Comparison of ENCODE assay signal across 13 cellular contexts in the genomic region with DNA sequence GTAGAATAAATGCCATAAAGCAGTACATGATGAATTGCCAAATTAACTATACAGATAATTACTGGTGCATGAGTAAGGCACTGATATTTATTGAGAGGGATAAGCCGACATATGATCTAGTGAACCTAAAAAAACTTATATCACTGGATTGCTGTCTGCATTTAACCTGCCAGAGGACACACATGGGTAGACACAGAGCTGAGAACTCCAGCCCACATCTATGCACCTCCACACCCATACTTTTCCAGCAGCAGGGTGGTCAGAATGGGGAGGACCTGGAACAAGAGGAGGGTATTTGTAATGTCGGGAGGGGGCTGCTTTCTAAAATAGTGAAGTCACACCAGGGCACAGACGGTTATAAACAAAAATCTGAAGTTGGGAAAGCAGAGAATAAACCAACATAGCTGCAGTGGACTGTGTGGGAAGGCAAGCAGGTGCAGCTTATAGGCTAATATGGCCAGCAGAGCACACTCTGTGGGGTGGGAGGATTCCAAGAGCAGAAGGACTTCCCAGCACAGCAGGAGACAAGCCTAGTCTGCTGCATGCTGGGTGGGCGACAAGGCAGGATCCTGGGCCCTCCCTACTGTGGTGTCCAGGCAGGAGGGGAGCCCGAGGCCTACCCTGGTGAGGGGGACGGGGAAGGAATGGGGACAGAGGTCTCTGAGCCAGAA. TPM values are rescaled to one million over a fixed set of nuclear protein-coding genes. Genes with fewer than 3 reads are reported as not detected.
DNase-seq lines count a peak whose midpoint lies in the region; ATAC-seq and TF ChIP-seq lines count a peak whose summit lies in the region.
"Had no signal": no experiment of that assay in that cellular context is flagged by ENCODE, and none has a peak within 500 bp of the region (broad histone marks: within the 10 kb centered on the region; RNA-seq: fewer than 3 reads in every experiment).

No MANE protein-coding gene starts in this region.

- no peak for DNase-seq in activated naive CD8-positive, alpha-beta T cell treated with anti-CD3 and anti-CD28 coated beads, Interleukin-2, amount 50 U/mL, for 24 hours
- DNase-seq in chondrocyte (ENCODE audit: low spot score) = no peak
- DNase-seq in naive thymus-derived CD8-positive, alpha-beta T cell = no peak
- DNase-seq in GM23248 = no peak
- DNase-seq in CD1c-positive myeloid dendritic cell (ENCODE audit: extremely low spot score) = no peak
- DNase-seq in left ventricle myocardium superior = no peak
- DNase-seq: CD8-positive, alpha-beta memory T cell; KBM-7; NCI-H187; NCI-H526 had no signal

- 81 to 85% methylated on average over 6 of the region's 6 CpGs for WGBS in GM23248 (ENCODE audit: low coverage in 1 of 2, low lambda C conversion rate in 2 of 2, missing lambda C conversion rate in 2 of 2), 2 experiments

- peaks cover 11% of the 10 kb centered on the region for H3K36me3 Mint-ChIP-seq in activated naive CD8-positive, alpha-beta T cell
- H3K36me3 Mint-ChIP-seq in activated naive CD8-positive, alpha-beta T cell treated with anti-CD3 and anti-CD28 coated beads, Interleukin-2, amount 50 U/mL, for 24 hours (ENCODE audit: low read depth) = peaks cover 9% of the 10 kb centered on the region
- peaks cover 4% of the 10 kb centered on the region for H3K36me3 Mint-ChIP-seq in chondrocyte (ENCODE audit: low read depth)
- peaks cover 0 to 42% (median 0%) of the 10 kb centered on the region in 3 donors for H3K36me3 Mint-ChIP-seq in naive thymus-derived CD8-positive, alpha-beta T cell

- no peaks in the 10 kb centered on the region for H3F3A ChIP-seq in GM23248 (ENCODE audit: insufficient read depth)

- no peaks in the 10 kb centered on the region for H3K27me3 ChIP-seq in GM23248 (replicated peaks; ENCODE audit: insufficient read depth)
- H3K27me3 ChIP-seq: BLaER1 had no signal

- intact Hi-C loops in left ventricle myocardium superior (cut with micrococcal nuclease) = no loop called here

- no peak overlapping the region for H3K4me3 Mint-ChIP-seq in activated naive CD8-positive, alpha-beta T cell
- no peak overlapping the region for H3K4me3 Mint-ChIP-seq in activated naive CD8-positive, alpha-beta T cell treated with anti-CD3 and anti-CD28 coated beads, Interleukin-2, amount 50 U/mL, for 24 hours
- no peak overlapping the region for H3K4me3 Mint-ChIP-seq in chondrocyte (ENCODE audit: unreplicated experiment)
- peak overlapping the region in 1 of 10 donors; percentile 36 for H3K4me3 Mint-ChIP-seq in naive thymus-derived CD8-positive, alpha-beta T cell

- no peaks in the 10 kb centered on the region for H3K36me3 ChIP-seq in GM23248 (ENCODE audit: low read depth)
- H3K36me3 ChIP-seq: BLaER1 had no signal

- no peaks in the 10 kb centered on the region for H3K4me1 ChIP-seq in GM23248 (ENCODE audit: insufficient read depth)
- H3K4me1 ChIP-seq: A549 had no signal

- no peaks in the 10 kb centered on the region for H3K9me2 ChIP-seq in GM23248 (ENCODE audit: insufficient read depth)

- peak overlapping the region; percentile 50 for H3K27ac Mint-ChIP-seq in activated naive CD8-positive, alpha-beta T cell
- H3K27ac Mint-ChIP-seq in activated naive CD8-positive, alpha-beta T cell treated with anti-CD3 and anti-CD28 coated beads, Interleukin-2, amount 50 U/mL, for 24 hours = no peak overlapping the region
- peak overlapping the region; percentile 32 for H3K27ac Mint-ChIP-seq in chondrocyte (ENCODE audit: unreplicated experiment)
- H3K27ac Mint-ChIP-seq in naive thymus-derived CD8-positive, alpha-beta T cell = peak overlapping the region in 8 of 10 donors; percentile 40 to 93 (median 58)

- no peak overlapping the region for H3K9ac ChIP-seq in GM23248
- H3K9ac ChIP-seq: BLaER1 had no signal

- H3K27me3 Mint-ChIP-seq in activated naive CD8-positive, alpha-beta T cell = no peaks in the 10 kb centered on the region
- H3K27me3 Mint-ChIP-seq in activated naive CD8-positive, alpha-beta T cell treated with anti-CD3 and anti-CD28 coated beads, Interleukin-2, amount 50 U/mL, for 24 hours = no peaks in the 10 kb centered on the region
- H3K27me3 Mint-ChIP-seq in chondrocyte (ENCODE audit: low read depth) = no peaks in the 10 kb centered on the region
- H3K27me3 Mint-ChIP-seq in naive thymus-derived CD8-positive, alpha-beta T cell = no peaks in the 10 kb centered on the region

- H3K9me3 ChIP-seq in GM23248 (ENCODE audit: low read depth) = no peaks in the 10 kb centered on the region
- H3K9me3 ChIP-seq: A549, BLaER1 had no signal

- no peaks in the 10 kb centered on the region for H4K20me1 ChIP-seq in GM23248 (ENCODE audit: insufficient read depth)
- H4K20me1 ChIP-seq: BLaER1 had no signal

- no peak overlapping the region for H3K4me3 ChIP-seq in GM23248
- H3K4me3 ChIP-seq: A549, BLaER1 had no signal

- ATAC-seq in activated naive CD8-positive, alpha-beta T cell treated with anti-CD3 and anti-CD28 coated beads, Interleukin-2, amount 50 U/mL, for 24 hours = no peak
- ATAC-seq in naive thymus-derived CD8-positive, alpha-beta T cell = no peak
- no peak for ATAC-seq in left ventricle myocardium superior
- ATAC-seq: A549 had no signal

- H3K4me1 Mint-ChIP-seq in activated naive CD8-positive, alpha-beta T cell (ENCODE audit: low read depth) = peaks cover 52% of the 10 kb centered on the region
- H3K4me1 Mint-ChIP-seq in activated naive CD8-positive, alpha-beta T cell treated with anti-CD3 and anti-CD28 coated beads, Interleukin-2, amount 50 U/mL, for 24 hours = peaks cover 41% of the 10 kb centered on the region
- H3K4me1 Mint-ChIP-seq in chondrocyte (ENCODE audit: low read depth) = peaks cover 33% of the 10 kb centered on the region
- peaks cover 29 to 74% (median 66%) of the 10 kb centered on the region in 4 donors for H3K4me1 Mint-ChIP-seq in naive thymus-derived CD8-positive, alpha-beta T cell

- POLR2A ChIA-PET in naive thymus-derived CD8-positive, alpha-beta T cell (lab: Charles Lee) = interaction anchor here (0.6 kb wide), 1 partner anchor 167 kb away, joined by 3 read pairs; no protein-coding TSS in a partner anchor

- in situ Hi-C loops in GM23248 (cut with MboI) = no loop called here

- no peak overlapping the region for H3K27ac ChIP-seq in GM23248
- H3K27ac ChIP-seq: A549, BLaER1 had no signal

- H3K9me3 Mint-ChIP-seq in activated naive CD8-positive, alpha-beta T cell (ENCODE audit: low read depth) = no peaks in the 10 kb centered on the region
- no peaks in the 10 kb centered on the region for H3K9me3 Mint-ChIP-seq in activated naive CD8-positive, alpha-beta T cell treated with anti-CD3 and anti-CD28 coated beads, Interleukin-2, amount 50 U/mL, for 24 hours
- no peaks in the 10 kb centered on the region for H3K9me3 Mint-ChIP-seq in chondrocyte (ENCODE audit: low read depth)
- no peaks in the 10 kb centered on the region for H3K9me3 Mint-ChIP-seq in naive thymus-derived CD8-positive, alpha-beta T cell
- H3K9me3 Mint-ChIP-seq: CD8-positive, alpha-beta memory T cell had no signal

- no peak overlapping the region for H2AFZ ChIP-seq in GM23248

- TF ChIP-seq CTCF in chondrocyte (IDR thresholded peaks at IDR 0.05) = no peak

- H3K79me2 ChIP-seq in GM23248 (ENCODE audit: insufficient read depth) = peaks cover 67% of the 10 kb centered on the region

- no peak overlapping the region for H3K4me2 ChIP-seq in GM23248 (ENCODE audit: unreplicated experiment)
- H3K4me2 ChIP-seq: A549, BLaER1 had no signal

RNA-seq across cellular contexts. Expression of a gene that starts 17.2 kb away (rescaled TPM):
- total RNA-seq in chondrocyte (20.0 to 48.1 TPM (median 20.6 TPM) in 3 replicates), left ventricle myocardium superior (7.7 TPM)
- 10 to 100 TPM; 42.1 to 44.1 TPM for total RNA-seq in naive thymus-derived CD8-positive, alpha-beta T cell
- polyA plus RNA-seq in naive thymus-derived CD8-positive, alpha-beta T cell = 10 to 100 TPM; 17.1 to 23.8 (median 17.3) TPM
- total RNA-seq in GM23248 (2014; rRNA removed; shearing (Covaris generic)) = 21.0 and 27.2 TPM in 2 replicates
- 16.4 and 18.7 TPM in 2 replicates for polyA plus RNA-seq in GM23248 (2016; fragmentation: Nextera tagmentation; extraction: Ambion mirVana)
